ENCODE assay signal across 18 cellular contexts in the genomic region with DNA sequence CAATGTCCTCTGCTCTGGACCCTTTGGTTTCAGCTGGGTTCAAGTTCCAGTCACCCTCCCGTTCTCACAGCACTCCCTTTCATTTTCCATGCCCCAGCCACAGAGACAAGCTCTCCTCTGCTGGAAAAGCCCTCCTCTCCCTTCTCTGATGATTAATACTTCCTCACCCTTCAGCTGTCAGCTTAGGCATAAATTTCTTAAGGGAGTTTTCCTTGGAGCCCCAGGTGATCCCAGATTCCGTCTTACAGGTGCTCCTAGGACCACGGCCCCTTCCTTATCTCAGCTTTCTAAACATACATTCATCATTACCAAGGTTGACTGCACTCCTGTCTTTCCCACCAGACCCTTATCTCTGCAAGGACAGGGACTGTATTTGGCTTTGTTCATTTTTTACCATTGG. TPM values are rescaled to one million over a fixed set of nuclear protein-coding genes. Genes with fewer than 3 reads are reported as not detected.
"Had no signal": no experiment of that assay in that cellular context is flagged by ENCODE, and none has a peak within 500 bp of the region (broad histone marks: within the 10 kb centered on the region; RNA-seq: fewer than 3 reads in every experiment).

No MANE protein-coding gene starts in this region.

- H3K27me3 ChIP-seq: body of pancreas, esophagus muscularis mucosa, ovary, tibial artery, vagina had no signal

- H3K27ac Mint-ChIP-seq: activated T-helper 2 cell treated with anti-CD3 and anti-CD28 coated beads, Interferon-gamma antibody, Interleukin-2, Interleukin-4, amounts not matched to agents 10 μg/mL and 5 μg/mL and 100 μg/mL, durations not matched to agents 14 hours and 24 hours and 36 hours; endodermal cell had no signal

- H3K27ac ChIP-seq: body of pancreas, esophagus muscularis mucosa, left ventricle myocardium inferior, ovary, tibial artery, vagina had no signal

- H3K36me3 ChIP-seq: left ventricle myocardium inferior, ovary, vagina had no signal

- H3K4me1 ChIP-seq: esophagus muscularis mucosa, left ventricle myocardium inferior, tibial artery had no signal

- DNase-seq: activated CD4-positive, alpha-beta T cell treated with anti-CD3 and anti-CD28 coated beads, Interleukin-2, amount 50 U/mL, for 1 hour; activated CD4-positive, CD25-positive, alpha-beta regulatory T cell; activated naive CD4-positive, alpha-beta T cell treated with anti-CD3 and anti-CD28 coated beads, Interleukin-2, amount 50 U/mL, for 16 hours; body of pancreas; cerebellar nuclear complex; endodermal cell; left ventricle myocardium inferior; mesendoderm; ovary; tibial artery had no signal

- H3K4me3 Mint-ChIP-seq: endodermal cell had no signal

- ATAC-seq: body of pancreas had no signal

- FAIRE-seq: islet of Langerhans had no signal

- H3K9me3 Mint-ChIP-seq: activated T-helper 2 cell treated with anti-CD3 and anti-CD28 coated beads, Interferon-gamma antibody, Interleukin-2, Interleukin-4, amounts not matched to agents 10 μg/mL and 5 μg/mL and 100 μg/mL, durations not matched to agents 14 hours and 24 hours and 36 hours; endodermal cell had no signal

- H3K9me3 ChIP-seq: body of pancreas, esophagus muscularis mucosa, left ventricle myocardium inferior, ovary, tibial artery, vagina had no signal

- H3K4me3 ChIP-seq: body of pancreas, esophagus muscularis mucosa, left ventricle myocardium inferior, ovary, tibial artery, vagina had no signal

RNA-seq across cellular contexts. Expression of a gene that starts 10.4 kb away (rescaled TPM):
- total RNA-seq: activated T-helper 2 cell treated with anti-CD3 and anti-CD28 coated beads, Interferon-gamma antibody, Interleukin-2, Interleukin-4, amounts not matched to agents 10 μg/mL and 5 μg/mL and 100 μg/mL, durations not matched to agents 14 hours and 24 hours and 36 hours; dermis microvascular lymphatic vessel endothelial cell; esophagus muscularis mucosa; fibroblast of villous mesenchyme; left ventricle myocardium inferior; T-helper 2 cell treated with Interferon-gamma antibody and Interleukin-4, amounts not matched to agents 100 ng/mL and 5 ng/mL, for 36 hours; vagina had no signal
- polyA plus RNA-seq: neural cell had no signal

RNA-seq across cellular contexts. Expression of a gene that starts 32.3 kb away (rescaled TPM):
- polyA plus RNA-seq: neural cell had no signal

RNA-seq across cellular contexts. Expression of a gene that starts 49.9 kb away (rescaled TPM):
- total RNA-seq: vagina had no signal
